ENCODE assay signal across 1 cellular context in the genomic region with DNA sequence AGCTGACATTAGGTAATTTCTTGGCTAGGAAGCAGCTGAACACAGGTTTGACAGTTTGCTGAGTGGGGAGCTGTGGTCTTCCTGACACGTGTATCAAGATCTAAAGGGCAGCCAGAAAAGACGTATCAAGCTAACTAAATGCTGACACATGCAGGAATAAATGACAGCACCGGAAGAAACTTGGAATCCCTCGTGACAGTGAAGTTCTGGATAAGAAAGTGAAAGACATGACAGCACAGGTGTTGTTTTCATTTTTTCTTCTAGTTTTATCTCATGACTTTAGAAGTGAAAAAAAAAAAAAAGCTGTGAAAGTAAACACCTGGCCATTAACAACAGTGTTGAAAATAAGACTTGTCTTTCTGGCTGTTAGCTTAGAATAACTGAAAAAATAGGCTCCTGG.
TF ChIP-seq lines count a peak whose summit lies in the region.

No MANE protein-coding gene starts in this region.

TF ChIP-seq in GM12878, 131 proteins besides CTCF, POLR2A, EP300 and RAD21 (continued from another document and continues in another):
- TF ChIP-seq, protein P1, sequence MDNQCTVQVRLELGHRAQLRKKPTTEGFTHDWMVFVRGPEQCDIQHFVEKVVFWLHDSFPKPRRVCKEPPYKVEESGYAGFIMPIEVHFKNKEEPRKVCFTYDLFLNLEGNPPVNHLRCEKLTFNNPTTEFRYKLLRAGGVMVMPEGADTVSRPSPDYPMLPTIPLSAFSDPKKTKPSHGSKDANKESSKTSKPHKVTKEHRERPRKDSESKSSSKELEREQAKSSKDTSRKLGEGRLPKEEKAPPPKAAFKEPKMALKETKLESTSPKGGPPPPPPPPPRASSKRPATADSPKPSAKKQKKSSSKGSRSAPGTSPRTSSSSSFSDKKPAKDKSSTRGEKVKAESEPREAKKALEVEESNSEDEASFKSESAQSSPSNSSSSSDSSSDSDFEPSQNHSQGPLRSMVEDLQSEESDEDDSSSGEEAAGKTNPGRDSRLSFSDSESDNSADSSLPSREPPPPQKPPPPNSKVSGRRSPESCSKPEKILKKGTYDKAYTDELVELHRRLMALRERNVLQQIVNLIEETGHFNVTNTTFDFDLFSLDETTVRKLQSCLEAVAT (IDR thresholded peaks at IDR 0.05), result no peak
- TF ChIP-seq, protein P2, sequence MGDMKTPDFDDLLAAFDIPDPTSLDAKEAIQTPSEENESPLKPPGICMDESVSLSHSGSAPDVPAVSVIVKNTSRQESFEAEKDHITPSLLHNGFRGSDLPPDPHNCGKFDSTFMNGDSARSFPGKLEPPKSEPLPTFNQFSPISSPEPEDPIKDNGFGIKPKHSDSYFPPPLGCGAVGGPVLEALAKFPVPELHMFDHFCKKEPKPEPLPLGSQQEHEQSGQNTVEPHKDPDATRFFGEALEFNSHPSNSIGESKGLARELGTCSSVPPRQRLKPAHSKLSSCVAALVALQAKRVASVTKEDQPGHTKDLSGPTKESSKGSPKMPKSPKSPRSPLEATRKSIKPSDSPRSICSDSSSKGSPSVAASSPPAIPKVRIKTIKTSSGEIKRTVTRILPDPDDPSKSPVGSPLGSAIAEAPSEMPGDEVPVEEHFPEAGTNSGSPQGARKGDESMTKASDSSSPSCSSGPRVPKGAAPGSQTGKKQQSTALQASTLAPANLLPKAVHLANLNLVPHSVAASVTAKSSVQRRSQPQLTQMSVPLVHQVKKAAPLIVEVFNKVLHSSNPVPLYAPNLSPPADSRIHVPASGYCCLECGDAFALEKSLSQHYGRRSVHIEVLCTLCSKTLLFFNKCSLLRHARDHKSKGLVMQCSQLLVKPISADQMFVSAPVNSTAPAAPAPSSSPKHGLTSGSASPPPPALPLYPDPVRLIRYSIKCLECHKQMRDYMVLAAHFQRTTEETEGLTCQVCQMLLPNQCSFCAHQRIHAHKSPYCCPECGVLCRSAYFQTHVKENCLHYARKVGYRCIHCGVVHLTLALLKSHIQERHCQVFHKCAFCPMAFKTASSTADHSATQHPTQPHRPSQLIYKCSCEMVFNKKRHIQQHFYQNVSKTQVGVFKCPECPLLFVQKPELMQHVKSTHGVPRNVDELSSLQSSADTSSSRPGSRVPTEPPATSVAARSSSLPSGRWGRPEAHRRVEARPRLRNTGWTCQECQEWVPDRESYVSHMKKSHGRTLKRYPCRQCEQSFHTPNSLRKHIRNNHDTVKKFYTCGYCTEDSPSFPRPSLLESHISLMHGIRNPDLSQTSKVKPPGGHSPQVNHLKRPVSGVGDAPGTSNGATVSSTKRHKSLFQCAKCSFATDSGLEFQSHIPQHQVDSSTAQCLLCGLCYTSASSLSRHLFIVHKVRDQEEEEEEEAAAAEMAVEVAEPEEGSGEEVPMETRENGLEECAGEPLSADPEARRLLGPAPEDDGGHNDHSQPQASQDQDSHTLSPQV (IDR thresholded peaks at IDR 0.05), result no peak
- TF ChIP-seq, protein P3, sequence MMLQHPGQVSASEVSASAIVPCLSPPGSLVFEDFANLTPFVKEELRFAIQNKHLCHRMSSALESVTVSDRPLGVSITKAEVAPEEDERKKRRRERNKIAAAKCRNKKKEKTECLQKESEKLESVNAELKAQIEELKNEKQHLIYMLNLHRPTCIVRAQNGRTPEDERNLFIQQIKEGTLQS (IDR thresholded peaks at IDR 0.05; ENCODE audit: borderline replicate concordance, extremely low read depth, low read depth, low read length), result no peak
- TF ChIP-seq POLR2AphosphoS2 (IDR thresholded peaks at IDR 0.05; ENCODE audit: low read depth, low read length) (no peak), PML (IDR thresholded peaks at IDR 0.05; ENCODE audit: low read length) (no peak), MXI1 (IDR thresholded peaks at IDR 0.05; ENCODE audit: low read depth, low read length) (peak; percentile 26; the same call in 1 of the 2 replicates), CBFB (IDR thresholded peaks at IDR 0.05; ENCODE audit: low read depth) (no peak), IKZF1 (conservative IDR thresholded peaks at IDR 0.05) (peak; percentile 36; the same call in 1 of the 2 replicates), CBX5 (IDR thresholded peaks at IDR 0.05; ENCODE audit: low read depth) (no peak), CHD1 (IDR thresholded peaks at IDR 0.05; ENCODE audit: low read depth, low read length) (no peak), YY1 (IDR thresholded peaks at IDR 0.05; ENCODE audit: low read depth, low read length) (no peak), FOXM1 (IDR thresholded peaks at IDR 0.05; ENCODE audit: low read depth, low read length) (no peak), BACH1 (IDR thresholded peaks at IDR 0.05; ENCODE audit: borderline replicate concordance) (peak; percentile 68; the same call in 1 of the 2 replicates), ZNF274 (IDR thresholded peaks at IDR 0.05; ENCODE audit: insufficient read depth, insufficient read length) (no peak), DPF2 (IDR thresholded peaks at IDR 0.05) (no peak), WRNIP1 (IDR thresholded peaks at IDR 0.05; ENCODE audit: borderline replicate concordance, low read depth, low read length) (no peak), ZZZ3 (IDR thresholded peaks at IDR 0.05; ENCODE audit: control insufficient read depth, insufficient read length, low read depth) (no peak), SIX5 (IDR thresholded peaks at IDR 0.05; ENCODE audit: low read depth, low read length, severe bottlenecking) (no peak), SREBF1 (IDR thresholded peaks at IDR 0.05; ENCODE audit: low read length) (no peak), NFIC (IDR thresholded peaks at IDR 0.05; ENCODE audit: low read depth, low read length) (no peak), MEF2A (IDR thresholded peaks at IDR 0.05; ENCODE audit: insufficient read depth, low read depth, low read length) (no peak), SPI1 (IDR thresholded peaks at IDR 0.05; ENCODE audit: borderline replicate concordance, insufficient read depth, low read depth, low read length) (no peak), RAD51 (IDR thresholded peaks at IDR 0.05) (peak; percentile 63; the same call in 1 of the 2 replicates), POU2F2 (IDR thresholded peaks at IDR 0.05; ENCODE audit: borderline replicate concordance, low read depth, low read length) (no peak), KLF5 (IDR thresholded peaks at IDR 0.05; ENCODE audit: partially characterized antibody) (no peak), EED (IDR thresholded peaks at IDR 0.05; ENCODE audit: low read depth) (no peak), BRCA1 (IDR thresholded peaks at IDR 0.05; ENCODE audit: low read depth, low read length) (no peak), HDGF (IDR thresholded peaks at IDR 0.05) (no peak), NR2F1 (conservative IDR thresholded peaks at IDR 0.05) (no peak), TCF7 (IDR thresholded peaks at IDR 0.05; ENCODE audit: borderline replicate concordance) (no peak), TBL1XR1 (IDR thresholded peaks at IDR 0.05; ENCODE audit: low read depth, low read length) (no peak), IRF4 (IDR thresholded peaks at IDR 0.05; ENCODE audit: low read depth, low read length) (no peak), NBN (IDR thresholded peaks at IDR 0.05) (no peak), ZNF384 (IDR thresholded peaks at IDR 0.05; ENCODE audit: borderline replicate concordance, low read depth, low read length) (peak; percentile 85), MEF2B (IDR thresholded peaks at IDR 0.05; ENCODE audit: partially characterized antibody, poor library complexity, severe bottlenecking) (no peak)
- TF ChIP-seq, protein P4, sequence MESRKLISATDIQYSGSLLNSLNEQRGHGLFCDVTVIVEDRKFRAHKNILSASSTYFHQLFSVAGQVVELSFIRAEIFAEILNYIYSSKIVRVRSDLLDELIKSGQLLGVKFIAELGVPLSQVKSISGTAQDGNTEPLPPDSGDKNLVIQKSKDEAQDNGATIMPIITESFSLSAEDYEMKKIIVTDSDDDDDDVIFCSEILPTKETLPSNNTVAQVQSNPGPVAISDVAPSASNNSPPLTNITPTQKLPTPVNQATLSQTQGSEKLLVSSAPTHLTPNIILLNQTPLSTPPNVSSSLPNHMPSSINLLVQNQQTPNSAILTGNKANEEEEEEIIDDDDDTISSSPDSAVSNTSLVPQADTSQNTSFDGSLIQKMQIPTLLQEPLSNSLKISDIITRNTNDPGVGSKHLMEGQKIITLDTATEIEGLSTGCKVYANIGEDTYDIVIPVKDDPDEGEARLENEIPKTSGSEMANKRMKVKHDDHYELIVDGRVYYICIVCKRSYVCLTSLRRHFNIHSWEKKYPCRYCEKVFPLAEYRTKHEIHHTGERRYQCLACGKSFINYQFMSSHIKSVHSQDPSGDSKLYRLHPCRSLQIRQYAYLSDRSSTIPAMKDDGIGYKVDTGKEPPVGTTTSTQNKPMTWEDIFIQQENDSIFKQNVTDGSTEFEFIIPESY (IDR thresholded peaks at IDR 0.05), result no peak
- TF ChIP-seq, protein P5, sequence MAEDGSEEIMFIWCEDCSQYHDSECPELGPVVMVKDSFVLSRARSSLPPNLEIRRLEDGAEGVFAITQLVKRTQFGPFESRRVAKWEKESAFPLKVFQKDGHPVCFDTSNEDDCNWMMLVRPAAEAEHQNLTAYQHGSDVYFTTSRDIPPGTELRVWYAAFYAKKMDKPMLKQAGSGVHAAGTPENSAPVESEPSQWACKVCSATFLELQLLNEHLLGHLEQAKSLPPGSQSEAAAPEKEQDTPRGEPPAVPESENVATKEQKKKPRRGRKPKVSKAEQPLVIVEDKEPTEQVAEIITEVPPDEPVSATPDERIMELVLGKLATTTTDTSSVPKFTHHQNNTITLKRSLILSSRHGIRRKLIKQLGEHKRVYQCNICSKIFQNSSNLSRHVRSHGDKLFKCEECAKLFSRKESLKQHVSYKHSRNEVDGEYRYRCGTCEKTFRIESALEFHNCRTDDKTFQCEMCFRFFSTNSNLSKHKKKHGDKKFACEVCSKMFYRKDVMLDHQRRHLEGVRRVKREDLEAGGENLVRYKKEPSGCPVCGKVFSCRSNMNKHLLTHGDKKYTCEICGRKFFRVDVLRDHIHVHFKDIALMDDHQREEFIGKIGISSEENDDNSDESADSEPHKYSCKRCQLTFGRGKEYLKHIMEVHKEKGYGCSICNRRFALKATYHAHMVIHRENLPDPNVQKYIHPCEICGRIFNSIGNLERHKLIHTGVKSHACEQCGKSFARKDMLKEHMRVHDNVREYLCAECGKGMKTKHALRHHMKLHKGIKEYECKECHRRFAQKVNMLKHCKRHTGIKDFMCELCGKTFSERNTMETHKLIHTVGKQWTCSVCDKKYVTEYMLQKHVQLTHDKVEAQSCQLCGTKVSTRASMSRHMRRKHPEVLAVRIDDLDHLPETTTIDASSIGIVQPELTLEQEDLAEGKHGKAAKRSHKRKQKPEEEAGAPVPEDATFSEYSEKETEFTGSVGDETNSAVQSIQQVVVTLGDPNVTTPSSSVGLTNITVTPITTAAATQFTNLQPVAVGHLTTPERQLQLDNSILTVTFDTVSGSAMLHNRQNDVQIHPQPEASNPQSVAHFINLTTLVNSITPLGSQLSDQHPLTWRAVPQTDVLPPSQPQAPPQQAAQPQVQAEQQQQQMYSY (CRISPR knock-in tag; IDR thresholded peaks at IDR 0.05), result no peak
- TF ChIP-seq, protein P6, sequence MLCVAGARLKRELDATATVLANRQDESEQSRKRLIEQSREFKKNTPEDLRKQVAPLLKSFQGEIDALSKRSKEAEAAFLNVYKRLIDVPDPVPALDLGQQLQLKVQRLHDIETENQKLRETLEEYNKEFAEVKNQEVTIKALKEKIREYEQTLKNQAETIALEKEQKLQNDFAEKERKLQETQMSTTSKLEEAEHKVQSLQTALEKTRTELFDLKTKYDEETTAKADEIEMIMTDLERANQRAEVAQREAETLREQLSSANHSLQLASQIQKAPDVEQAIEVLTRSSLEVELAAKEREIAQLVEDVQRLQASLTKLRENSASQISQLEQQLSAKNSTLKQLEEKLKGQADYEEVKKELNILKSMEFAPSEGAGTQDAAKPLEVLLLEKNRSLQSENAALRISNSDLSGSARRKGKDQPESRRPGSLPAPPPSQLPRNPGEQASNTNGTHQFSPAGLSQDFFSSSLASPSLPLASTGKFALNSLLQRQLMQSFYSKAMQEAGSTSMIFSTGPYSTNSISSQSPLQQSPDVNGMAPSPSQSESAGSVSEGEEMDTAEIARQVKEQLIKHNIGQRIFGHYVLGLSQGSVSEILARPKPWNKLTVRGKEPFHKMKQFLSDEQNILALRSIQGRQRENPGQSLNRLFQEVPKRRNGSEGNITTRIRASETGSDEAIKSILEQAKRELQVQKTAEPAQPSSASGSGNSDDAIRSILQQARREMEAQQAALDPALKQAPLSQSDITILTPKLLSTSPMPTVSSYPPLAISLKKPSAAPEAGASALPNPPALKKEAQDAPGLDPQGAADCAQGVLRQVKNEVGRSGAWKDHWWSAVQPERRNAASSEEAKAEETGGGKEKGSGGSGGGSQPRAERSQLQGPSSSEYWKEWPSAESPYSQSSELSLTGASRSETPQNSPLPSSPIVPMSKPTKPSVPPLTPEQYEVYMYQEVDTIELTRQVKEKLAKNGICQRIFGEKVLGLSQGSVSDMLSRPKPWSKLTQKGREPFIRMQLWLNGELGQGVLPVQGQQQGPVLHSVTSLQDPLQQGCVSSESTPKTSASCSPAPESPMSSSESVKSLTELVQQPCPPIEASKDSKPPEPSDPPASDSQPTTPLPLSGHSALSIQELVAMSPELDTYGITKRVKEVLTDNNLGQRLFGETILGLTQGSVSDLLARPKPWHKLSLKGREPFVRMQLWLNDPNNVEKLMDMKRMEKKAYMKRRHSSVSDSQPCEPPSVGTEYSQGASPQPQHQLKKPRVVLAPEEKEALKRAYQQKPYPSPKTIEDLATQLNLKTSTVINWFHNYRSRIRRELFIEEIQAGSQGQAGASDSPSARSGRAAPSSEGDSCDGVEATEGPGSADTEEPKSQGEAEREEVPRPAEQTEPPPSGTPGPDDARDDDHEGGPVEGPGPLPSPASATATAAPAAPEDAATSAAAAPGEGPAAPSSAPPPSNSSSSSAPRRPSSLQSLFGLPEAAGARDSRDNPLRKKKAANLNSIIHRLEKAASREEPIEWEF (IDR thresholded peaks at IDR 0.05; ENCODE audit: insufficient replicate concordance, low read depth, low read length), result no peak
- TF ChIP-seq, protein P7, sequence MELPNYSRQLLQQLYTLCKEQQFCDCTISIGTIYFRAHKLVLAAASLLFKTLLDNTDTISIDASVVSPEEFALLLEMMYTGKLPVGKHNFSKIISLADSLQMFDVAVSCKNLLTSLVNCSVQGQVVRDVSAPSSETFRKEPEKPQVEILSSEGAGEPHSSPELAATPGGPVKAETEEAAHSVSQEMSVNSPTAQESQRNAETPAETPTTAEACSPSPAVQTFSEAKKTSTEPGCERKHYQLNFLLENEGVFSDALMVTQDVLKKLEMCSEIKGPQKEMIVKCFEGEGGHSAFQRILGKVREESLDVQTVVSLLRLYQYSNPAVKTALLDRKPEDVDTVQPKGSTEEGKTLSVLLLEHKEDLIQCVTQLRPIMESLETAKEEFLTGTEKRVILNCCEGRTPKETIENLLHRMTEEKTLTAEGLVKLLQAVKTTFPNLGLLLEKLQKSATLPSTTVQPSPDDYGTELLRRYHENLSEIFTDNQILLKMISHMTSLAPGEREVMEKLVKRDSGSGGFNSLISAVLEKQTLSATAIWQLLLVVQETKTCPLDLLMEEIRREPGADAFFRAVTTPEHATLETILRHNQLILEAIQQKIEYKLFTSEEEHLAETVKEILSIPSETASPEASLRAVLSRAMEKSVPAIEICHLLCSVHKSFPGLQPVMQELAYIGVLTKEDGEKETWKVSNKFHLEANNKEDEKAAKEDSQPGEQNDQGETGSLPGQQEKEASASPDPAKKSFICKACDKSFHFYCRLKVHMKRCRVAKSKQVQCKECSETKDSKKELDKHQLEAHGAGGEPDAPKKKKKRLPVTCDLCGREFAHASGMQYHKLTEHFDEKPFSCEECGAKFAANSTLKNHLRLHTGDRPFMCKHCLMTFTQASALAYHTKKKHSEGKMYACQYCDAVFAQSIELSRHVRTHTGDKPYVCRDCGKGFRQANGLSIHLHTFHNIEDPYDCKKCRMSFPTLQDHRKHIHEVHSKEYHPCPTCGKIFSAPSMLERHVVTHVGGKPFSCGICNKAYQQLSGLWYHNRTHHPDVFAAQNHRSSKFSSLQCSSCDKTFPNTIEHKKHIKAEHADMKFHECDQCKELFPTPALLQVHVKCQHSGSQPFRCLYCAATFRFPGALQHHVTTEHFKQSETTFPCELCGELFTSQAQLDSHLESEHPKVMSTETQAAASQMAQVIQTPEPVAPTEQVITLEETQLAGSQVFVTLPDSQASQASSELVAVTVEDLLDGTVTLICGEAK (IDR thresholded peaks at IDR 0.05; ENCODE audit: borderline replicate concordance), result no peak
